In genomic region chr4:159267023-159267939, GRCh38 we compare ENCODE assay signal across 8 cellular contexts.
DNase-seq lines count a peak whose midpoint lies in the region; ATAC-seq and TF ChIP-seq lines count a peak whose summit lies in the region.

No MANE protein-coding gene starts in this region.

- no peaks in the 10 kb centered on the region for H3K4me1 Mint-ChIP-seq in activated CD8-positive, alpha-beta T cell treated with anti-CD3 and anti-CD28 coated beads for 36 hours (ENCODE audit: low read depth)
- H3K4me1 Mint-ChIP-seq in stimulated activated naive CD8-positive, alpha-beta T cell treated with anti-CD3 and anti-CD28 coated beads, Interleukin-15, amount 100 ng/mL, for 72 hours = peaks cover 4% of the 10 kb centered on the region

- no peaks in the 10 kb centered on the region for H3K4me1 ChIP-seq in mucosa of stomach (ENCODE audit: control insufficient read depth, insufficient read depth, low read length)
- no peaks in the 10 kb centered on the region for H3K4me1 ChIP-seq in body of pancreas

- CTCF ChIA-PET in activated CD8-positive, alpha-beta T cell treated with anti-CD3 and anti-CD28 coated beads for 36 hours (lab: Charles Lee) = no interaction called here

- no peak for TF ChIP-seq CTCF in body of pancreas (IDR thresholded peaks at IDR 0.05)
- TF ChIP-seq CTCF in activated CD8-positive, alpha-beta T cell treated with anti-CD3 and anti-CD28 coated beads for 36 hours (IDR thresholded peaks at IDR 0.05) = no peak

- H3K4me3 Mint-ChIP-seq in activated CD8-positive, alpha-beta T cell treated with anti-CD3 and anti-CD28 coated beads for 36 hours = no peak overlapping the region
- no peak overlapping the region for H3K4me3 Mint-ChIP-seq in stimulated activated naive CD8-positive, alpha-beta T cell treated with anti-CD3 and anti-CD28 coated beads, Interleukin-15, amount 100 ng/mL, for 72 hours

- H3K27me3 Mint-ChIP-seq in activated CD8-positive, alpha-beta T cell treated with anti-CD3 and anti-CD28 coated beads for 36 hours = no peaks in the 10 kb centered on the region
- no peaks in the 10 kb centered on the region for H3K27me3 Mint-ChIP-seq in stimulated activated naive CD8-positive, alpha-beta T cell treated with anti-CD3 and anti-CD28 coated beads, Interleukin-15, amount 100 ng/mL, for 72 hours

- peak overlapping the region; percentile 48 for H3K9ac ChIP-seq in mucosa of stomach (ENCODE audit: low read length)

- H3K27ac ChIP-seq in body of pancreas = no peak overlapping the region

- ATAC-seq in HG02759 (IDR thresholded peaks at IDR 0.05; ENCODE audit: unreplicated experiment) (peak; percentile 57), body of pancreas (no peak)
- ATAC-seq in activated CD8-positive, alpha-beta T cell treated with anti-CD3 and anti-CD28 coated beads for 36 hours = no peak
- ATAC-seq in stimulated activated naive CD8-positive, alpha-beta T cell treated with anti-CD3 and anti-CD28 coated beads, Interleukin-15, amount 100 ng/mL, for 72 hours = no peak

- H3K36me3 Mint-ChIP-seq in activated CD8-positive, alpha-beta T cell treated with anti-CD3 and anti-CD28 coated beads for 36 hours (ENCODE audit: low read depth) = no peaks in the 10 kb centered on the region

- 58 to 72% methylated on average over 5 of the region's 5 CpGs for WGBS in body of pancreas, 2 donors

- no peaks in the 10 kb centered on the region for H3K9me3 Mint-ChIP-seq in activated CD8-positive, alpha-beta T cell treated with anti-CD3 and anti-CD28 coated beads for 36 hours
- no peaks in the 10 kb centered on the region for H3K9me3 Mint-ChIP-seq in stimulated activated naive CD8-positive, alpha-beta T cell treated with anti-CD3 and anti-CD28 coated beads, Interleukin-15, amount 100 ng/mL, for 72 hours

- DNase-seq in AG08396 (ENCODE audit: low spot score) (peak; percentile 12), dermis blood vessel endothelial cell (peak; percentile 81), body of pancreas (no peak), NCI-H1930 (lab: John Stamatoyannopoulos, UW) (no peak)
- DNase-seq in activated CD8-positive, alpha-beta T cell treated with anti-CD3 and anti-CD28 coated beads for 36 hours = no peak
- DNase-seq in stimulated activated naive CD8-positive, alpha-beta T cell treated with anti-CD3 and anti-CD28 coated beads, Interleukin-15, amount 100 ng/mL, for 72 hours = no peak

- POLR2A ChIA-PET in activated CD8-positive, alpha-beta T cell treated with anti-CD3 and anti-CD28 coated beads for 36 hours (lab: Charles Lee) = interaction anchor here (0.9 kb wide), 1 partner anchor 15 kb away, joined by 3 read pairs; no protein-coding TSS in a partner anchor

- H3K27me3 ChIP-seq in mucosa of stomach (ENCODE audit: control insufficient read depth, insufficient read depth, low read length) = no peaks in the 10 kb centered on the region
- no peaks in the 10 kb centered on the region for H3K27me3 ChIP-seq in body of pancreas

- H3K9me3 ChIP-seq in mucosa of stomach (ENCODE audit: control insufficient read depth, low read length) (no peaks in the 10 kb centered on the region), body of pancreas (no peaks in the 10 kb centered on the region)

- no peaks in the 10 kb centered on the region for H3K36me3 ChIP-seq in mucosa of stomach (ENCODE audit: control insufficient read depth, insufficient read depth, low read length)
- H3K36me3 ChIP-seq in body of pancreas (replicated peaks in 1 of 2; ENCODE audit: insufficient read depth in 1 of 2, low read depth in 2 of 2) = no peaks in the 10 kb centered on the region

- TF ChIP-seq POLR2A in body of pancreas (IDR thresholded peaks at IDR 0.05) = no peak

- no peak overlapping the region for H3K4me3 ChIP-seq in mucosa of stomach (ENCODE audit: low read length)
- H3K4me3 ChIP-seq in body of pancreas = no peak overlapping the region

- no peak overlapping the region for H3K27ac Mint-ChIP-seq in activated CD8-positive, alpha-beta T cell treated with anti-CD3 and anti-CD28 coated beads for 36 hours
- H3K27ac Mint-ChIP-seq in stimulated activated naive CD8-positive, alpha-beta T cell treated with anti-CD3 and anti-CD28 coated beads, Interleukin-15, amount 100 ng/mL, for 72 hours = no peak overlapping the region

- intact Hi-C loops in body of pancreas (cut with DNase I) = no loop called here
- intact Hi-C loops in activated CD8-positive, alpha-beta T cell treated with anti-CD3 and anti-CD28 coated beads for 36 hours (cut with micrococcal nuclease) = no loop called here

Comparison
In these comparisons a context has a peak if more than half of its experiments do, and no peak if none do; other contexts are left out.
1. DNase-seq: peak in AG08396 (single experiment) and dermis blood vessel endothelial cell (single experiment); none in body of pancreas (0 of 4), activated CD8-positive, alpha-beta T cell treated with anti-CD3 and anti-CD28 coated beads for 36 hours (single experiment), NCI-H1930 (0 of 2) and stimulated activated naive CD8-positive, alpha-beta T cell treated with anti-CD3 and anti-CD28 coated beads, Interleukin-15, amount 100 ng/mL, for 72 hours (0 of 2).